17 cellular contexts compared by ENCODE assay signal in genomic region chr9:71743217-71743705, GRCh38. TPM values are rescaled to one million over a fixed set of nuclear protein-coding genes. Genes with fewer than 3 reads are reported as not detected.
DNase-seq lines count a peak whose midpoint lies in the region; ATAC-seq, FAIRE-seq and TF ChIP-seq lines count a peak whose summit lies in the region.
"Had no signal": no experiment of that assay in that cellular context is flagged by ENCODE, and none has a peak within 500 bp of the region (broad histone marks: within the 10 kb centered on the region; RNA-seq: fewer than 3 reads in every experiment).

No MANE protein-coding gene starts in this region.

- H3K27me3 ChIP-seq in K562 (ENCODE audit: control insufficient read depth in 2 of 2, insufficient read depth in 2 of 2, low read length in 2 of 2) (no peaks in the 10 kb centered on the region), hepatocyte (no peaks in the 10 kb centered on the region), stomach (no peaks in the 10 kb centered on the region)
- H3K27me3 ChIP-seq: esophagus muscularis mucosa had no signal

- BruUV-seq in K562 (replicated peaks; lab: Mats Ljungman, UMichigan): no TSS peak

- H3K4me2 ChIP-seq in K562 (ENCODE audit: insufficient read depth, low read length): no peak overlapping the region
- peak overlapping the region; percentile 57 for H3K4me2 ChIP-seq in hepatocyte

- 0 out of 4 replicates have a peak overlapping the region, but pooled peaks of 1 of the 2 experiments have one; percentile 19 for H3K9ac ChIP-seq in K562 (ENCODE audit: insufficient read depth in 1 of 2, low read depth in 2 of 2, low read length in 2 of 2)

- no peaks in the 10 kb centered on the region for H3K9me3 ChIP-seq in K562 (replicated peaks; ENCODE audit: control insufficient read depth, insufficient read depth, low read depth, low read length)
- no peaks in the 10 kb centered on the region for H3K9me3 ChIP-seq in hepatocyte (ENCODE audit: low read depth)
- no peaks in the 10 kb centered on the region for H3K9me3 ChIP-seq in stomach
- H3K9me3 ChIP-seq: esophagus muscularis mucosa had no signal

- H3K4me1 ChIP-seq in K562 (replicated peaks in 1 of 2; ENCODE audit: control insufficient read depth in 2 of 2, insufficient read depth in 2 of 2, low read length in 2 of 2) (peaks cover 0 to 18% of the 10 kb centered on the region in 2 experiments), hepatocyte (ENCODE audit: insufficient read depth) (peaks cover 34% of the 10 kb centered on the region), stomach (peaks cover 3 to 66% (median 22%) of the 10 kb centered on the region in 4 donors)

- CTCF ChIA-PET in K562 (lab: Yijun Ruan, JAX; ENCODE audit: low intra/inter-chr PET ratio): no interaction called here

- no peaks in the 10 kb centered on the region for H3K9me1 ChIP-seq in K562 (ENCODE audit: control insufficient read depth, insufficient read depth, low read length)

- TF ChIP-seq POLR2A in K562 (conservative IDR thresholded peaks at IDR 0.05) (no peak), stomach (IDR thresholded peaks at IDR 0.05) (no peak)

- H3K9me2 ChIP-seq in hepatocyte (replicated peaks; ENCODE audit: insufficient read depth): no peaks in the 10 kb centered on the region

- no peak for FAIRE-seq in K562 (lab: Jason Lieb, UNC)
- FAIRE-seq: GM18507 had no signal

- ATAC-seq in K562: peak; percentile 24
- ATAC-seq: activated CD8-positive, alpha-beta T cell treated with anti-CD3 and anti-CD28 coated beads, Interleukin-2, amount 10 ng/mL, durations not matched to agents 7 days and 5 days; stimulated activated effector memory CD8-positive, alpha-beta T cell treated with anti-CD3 and anti-CD28 coated beads, Interleukin-12 subunit alpha, Interleukin-12 subunit beta, amount 100 ng/mL, for 72 hours had no signal

- no peak for TF ChIP-seq RAD21 in K562 (CRISPR knock-in tag; conservative IDR thresholded peaks at IDR 0.05 in 1 of 2, IDR thresholded peaks at IDR 0.05 in 1 of 2)

- TF ChIP-seq CTCF in K562 (IDR thresholded peaks at IDR 0.05 in 2 of 3, conservative IDR thresholded peaks at IDR 0.05 in 1 of 3; ENCODE audit: insufficient read depth in 2 of 3, low read depth in 1 of 3, low read length in 3 of 3) (no peak), hepatocyte (IDR thresholded peaks at IDR 0.05; ENCODE audit: poor library complexity) (no peak), stomach (IDR thresholded peaks at IDR 0.05) (no peak)

- in situ Hi-C loops in K562 (cut with MboI): no loop called here

- H4K20me1 ChIP-seq in K562 (replicated peaks; ENCODE audit: control insufficient read depth, insufficient read depth, low read length) (no peaks in the 10 kb centered on the region), hepatocyte (ENCODE audit: insufficient read depth, poor library complexity, severe bottlenecking) (no peaks in the 10 kb centered on the region)

- H3K27ac ChIP-seq in K562 (ENCODE audit: extremely low read depth, low read depth, low read length) (peak overlapping the region; percentile 80; the same call in 2 of the 3 replicates), hepatocyte (peak overlapping the region; percentile 74), stomach (peak overlapping the region; percentile 64 to 90 (median 84))
- H3K27ac ChIP-seq: esophagus muscularis mucosa, RWPE1 had no signal

- no peak overlapping the region for H2AFZ ChIP-seq in K562 (ENCODE audit: low read depth, low read length)
- H2AFZ ChIP-seq in hepatocyte: no peak overlapping the region

- H3K36me3 ChIP-seq in K562 (ENCODE audit: control insufficient read depth, insufficient read depth, low read length) (peaks cover 3% of the 10 kb centered on the region; the same call in 1 of the 3 replicates), hepatocyte (replicated peaks; ENCODE audit: insufficient read depth, low read depth) (no peaks in the 10 kb centered on the region), stomach (peaks cover 0 to 57% (median 46%) of the 10 kb centered on the region in 4 donors)

- DNase-seq in OCI-M1 (lab: John Stamatoyannopoulos, UW): peak; percentile 40
- no peak for DNase-seq in K562 (ENCODE audit: extremely low read depth in 1 of 4, low spot score in 3 of 4)
- no peak for DNase-seq in hepatocyte (ENCODE audit: low spot score)
- no peak for DNase-seq in stomach
- DNase-seq in NCI-H524 treated with DMSO at 0.1 percent for 48 hours (lab: John Stamatoyannopoulos, UW): no peak
- no peak for DNase-seq in DMS53 treated with DMSO at 0.1 percent for 48 hours (lab: John Stamatoyannopoulos, UW; ENCODE audit: unreplicated experiment)
- no peak for DNase-seq in activated CD4-positive, CD25-positive, alpha-beta regulatory T cell (lab: John Stamatoyannopoulos, UW)
- DNase-seq: activated CD8-positive, alpha-beta T cell treated with anti-CD3 and anti-CD28 coated beads, Interleukin-2, amount 10 ng/mL, durations not matched to agents 7 days and 5 days; activated naive CD4-positive, alpha-beta T cell treated with Interleukin-2 at 50 U/mL for 16 hours; CD4-positive, CD25-positive, alpha-beta regulatory T cell; NCI-H146; NCI-H526; stimulated activated CD4-positive, alpha-beta T cell treated with anti-CD3 and anti-CD28 coated beads, Interleukin-4, amount 100 ng/mL, for 1 hour had no signal

- POLR2A ChIA-PET in K562 (lab: Yijun Ruan, JAX): interaction anchor here (0.8 to 1.0 kb wide), 2 partner anchors 9 to 11 kb away, joined by 4 read pairs; no protein-coding TSS in a partner anchor

- H3K4me3 ChIP-seq in K562: no peak overlapping the region
- H3K4me3 ChIP-seq in hepatocyte: no peak overlapping the region
- H3K4me3 ChIP-seq in stomach: no peak overlapping the region
- H3K4me3 ChIP-seq: esophagus muscularis mucosa had no signal

- TF ChIP-seq EP300 in K562 (IDR thresholded peaks at IDR 0.05; ENCODE audit: low read length): no peak
- TF ChIP-seq EP300 in stomach (IDR thresholded peaks at IDR 0.05): no peak

- intact Hi-C loops in K562 (cut with micrococcal nuclease) (no loop called here), stomach (cut with DNase I; ENCODE audit: low total_unique reads) (no loop called here)

- H3K79me2 ChIP-seq in K562 (ENCODE audit: control insufficient read depth, insufficient read depth, low read length) (no peaks in the 10 kb centered on the region), hepatocyte (peaks cover 79% of the 10 kb centered on the region)

- 59% methylated on average over 4 of the region's 5 CpGs for WGBS in K562 (ENCODE audit: insufficient coverage, low coverage, missing lambda C conversion rate)
- WGBS in hepatocyte (ENCODE audit: low lambda C conversion rate, missing lambda C conversion rate): 71% methylated on average over 5 of the region's 5 CpGs
- WGBS in stomach, 5 donors: 40 to 66% (median 53%) methylated on average over 5 of the region's 5 CpGs

TF ChIP-seq in K562, 482 proteins besides CTCF, POLR2A, EP300 and RAD21:
- no peak for TF ChIP-seq ZSCAN29 (IDR thresholded peaks at IDR 0.05)

RNA-seq across cellular contexts. Expression of gene CEMIP2, which starts 25.1 kb away (rescaled TPM):
- 125 and 149 TPM in 2 replicates for total RNA-seq in K562 (2011; cell fraction: chromatin; rRNA removed; ENCODE audit: low replicate concordance)
- 48.0 and 84.4 TPM in 2 replicates for total RNA-seq in K562 (2011; cell fraction: nucleolus; rRNA removed)
- 87.5 and 104 TPM in 2 replicates for total RNA-seq in K562 (2011; cell fraction: nucleoplasm; rRNA removed)
- 8.2 and 12.2 TPM in 2 replicates for total RNA-seq in K562 (2014; rRNA removed)
- 13.6 and 15.8 TPM in 2 replicates for total RNA-seq in K562 (2014; rRNA removed; fragmentation: Illumina TruSeq; extraction: Trizol)
- 14.2 and 14.4 TPM in 2 replicates for total RNA-seq in K562 (2015; rRNA removed; fragmentation: Illumina TruSeq; extraction: Trizol)
- total RNA-seq in K562 (2021): 12.7 and 15.8 TPM in 2 replicates
- 26.3 and 29.9 TPM in 2 replicates for polyA plus RNA-seq in K562 (2011; rRNA removed)
- 18.2 and 27.8 TPM in 2 replicates for polyA plus RNA-seq in K562 (2011; cell fraction: cytosol; rRNA removed)
- polyA plus RNA-seq in K562 (2011; cell fraction: nucleus; rRNA removed): 29.7 and 36.2 TPM in 2 replicates
- 21.0 and 30.6 TPM in 2 replicates for polyA plus RNA-seq in K562 (2012)
- 14.7 and 15.4 TPM in 2 replicates for polyA plus RNA-seq in K562 (2014; fragmentation: Illumina TruSeq; extraction: Trizol)
- polyA plus RNA-seq in K562 (2014; fragmentation: Nextera tagmentation; extraction: Ambion mirVana): 1 to 10 TPM; 5.4 to 5.9 TPM
- 9.9 and 10.3 TPM in 2 replicates for polyA plus RNA-seq in K562 (2014; rRNA removed)
- 51.8 and 52.9 TPM in 2 replicates for polyA minus RNA-seq in K562 (2011; rRNA and poly(A)+ RNA removed)
- polyA minus RNA-seq in K562 (2011; cell fraction: cytosol; rRNA and poly(A)+ RNA removed): 23.4 and 23.6 TPM in 2 replicates
- 33.5 and 48.8 TPM in 2 replicates for polyA minus RNA-seq in K562 (2011; cell fraction: nucleus; rRNA and poly(A)+ RNA removed)
- total RNA-seq in hepatocyte: 94.2 and 100 TPM in 2 replicates
- 45.2 and 47.9 TPM in 2 replicates for polyA plus RNA-seq in hepatocyte
- 100 to 1,000 TPM in 3 of 5 donors, 10 to 100 TPM in 2; 40.3 to 218 (median 187) TPM for total RNA-seq in stomach
- polyA plus RNA-seq in stomach: 10 to 100 TPM; 12.4 to 28.8 (median 13.6) TPM
